ENCODE assay signal across 1 cellular context in genomic region chr3:157769378-157769777, GRCh38.
TF ChIP-seq lines count a peak whose summit lies in the region.

No MANE protein-coding gene starts in this region.

TF ChIP-seq in H1, 55 proteins besides CTCF, POLR2A, EP300 and RAD21 (continued from another document):
- no peak for TF ChIP-seq PHF8 (conservative IDR thresholded peaks at IDR 0.05; ENCODE audit: low read depth, low read length)
- no peak for TF ChIP-seq SP4 (IDR thresholded peaks at IDR 0.05; ENCODE audit: low read length)
- no peak for TF ChIP-seq ATF2 (IDR thresholded peaks at IDR 0.05; ENCODE audit: low read length)
- TF ChIP-seq EZH2 (IDR thresholded peaks at IDR 0.05; ENCODE audit: low read depth, low read length, severe bottlenecking): no peak
- TF ChIP-seq TEAD4 (IDR thresholded peaks at IDR 0.05; ENCODE audit: low read depth, low read length): no peak
- no peak for TF ChIP-seq RNF2 (IDR thresholded peaks at IDR 0.05; ENCODE audit: borderline replicate concordance, low read depth, low read length, missing control alignments, poor library complexity, severe bottlenecking)
- no peak for TF ChIP-seq TCF12 (IDR thresholded peaks at IDR 0.05; ENCODE audit: low read depth, low read length)
- no peak for TF ChIP-seq POLR2AphosphoS5 (IDR thresholded peaks at IDR 0.05; ENCODE audit: low read depth, low read length)
- TF ChIP-seq SP2 (IDR thresholded peaks at IDR 0.05; ENCODE audit: low read length): no peak
